1 cellular context compared by ENCODE assay signal in genomic region chr11:65180877-65181568, GRCh38.
TF ChIP-seq lines count a peak whose summit lies in the region.

No MANE protein-coding gene starts in this region.

TF ChIP-seq in HepG2, 621 proteins besides CTCF, POLR2A, EP300 and RAD21 (continued from another document and continues in another):
- 0 out of 2 replicates have a peak, but pooled peaks have one; percentile 43 for TF ChIP-seq ZBTB4 (CRISPR knock-in tag; IDR thresholded peaks at IDR 0.05; ENCODE audit: borderline replicate concordance)
- TF ChIP-seq KMT2A (CRISPR knock-in tag; IDR thresholded peaks at IDR 0.05), result no peak
- TF ChIP-seq HINFP (CRISPR knock-in tag; IDR thresholded peaks at IDR 0.05; ENCODE audit: low read depth), result no peak
- no peak for TF ChIP-seq ZNF780A (CRISPR knock-in tag; IDR thresholded peaks at IDR 0.05)
- peak; percentile 25; the same call in 1 of the 2 replicates for TF ChIP-seq FOSL2 (CRISPR knock-in tag; IDR thresholded peaks at IDR 0.05)
- TF ChIP-seq REL (CRISPR knock-in tag; conservative IDR thresholded peaks at IDR 0.05), result no peak
- no peak for TF ChIP-seq DMTF1 (CRISPR knock-in tag; IDR thresholded peaks at IDR 0.05)
- TF ChIP-seq KLF15 (CRISPR knock-in tag; IDR thresholded peaks at IDR 0.05; ENCODE audit: borderline replicate concordance), result no peak
- no peak for TF ChIP-seq ZNF207 (IDR thresholded peaks at IDR 0.05; ENCODE audit: borderline replicate concordance)
- TF ChIP-seq ETV5 (CRISPR knock-in tag; IDR thresholded peaks at IDR 0.05; ENCODE audit: borderline replicate concordance), result no peak
- peak; percentile 71; the same call in 1 of the 2 replicates for TF ChIP-seq ZGPAT (CRISPR knock-in tag; IDR thresholded peaks at IDR 0.05)
- peak; percentile 78 for TF ChIP-seq GABPB1 (CRISPR knock-in tag; IDR thresholded peaks at IDR 0.05)
- TF ChIP-seq TBX2 (CRISPR knock-in tag; IDR thresholded peaks at IDR 0.05; ENCODE audit: borderline replicate concordance), result peak; percentile 19; the same call in 1 of the 2 replicates
- TF ChIP-seq KLF11 (CRISPR knock-in tag; IDR thresholded peaks at IDR 0.05), result no peak
- TF ChIP-seq ZNF547 (CRISPR knock-in tag; IDR thresholded peaks at IDR 0.05), result peak; percentile 27; the same call in 1 of the 2 replicates
- peak; percentile 74 for TF ChIP-seq KDM2A (CRISPR knock-in tag; IDR thresholded peaks at IDR 0.05; ENCODE audit: borderline replicate concordance, low read depth)
- 0 out of 2 replicates have a peak, but pooled peaks have one; percentile 52 for TF ChIP-seq MED13 (CRISPR knock-in tag; IDR thresholded peaks at IDR 0.05)
- no peak for TF ChIP-seq ZNF644 (CRISPR knock-in tag; IDR thresholded peaks at IDR 0.05; ENCODE audit: low read depth)
- peak; percentile 38; the same call in 1 of the 2 replicates for TF ChIP-seq HIC2 (CRISPR knock-in tag; IDR thresholded peaks at IDR 0.05; ENCODE audit: low read depth)
- TF ChIP-seq ZNF224 (CRISPR knock-in tag; IDR thresholded peaks at IDR 0.05), result no peak
- 0 out of 2 replicates have a peak, but pooled peaks have one; percentile 46 for TF ChIP-seq ZNF501 (CRISPR knock-in tag; IDR thresholded peaks at IDR 0.05)
- no peak for TF ChIP-seq TARDBP (CRISPR knock-in tag; IDR thresholded peaks at IDR 0.05)
- TF ChIP-seq HMG20B (CRISPR knock-in tag; conservative IDR thresholded peaks at IDR 0.05), result no peak
- TF ChIP-seq ZNF460 (CRISPR knock-in tag; IDR thresholded peaks at IDR 0.05; ENCODE audit: borderline replicate concordance), result no peak; the same call in 1 of the 2 replicates
- TF ChIP-seq NFAT5 (CRISPR knock-in tag; IDR thresholded peaks at IDR 0.05), result no peak; the same call in 1 of the 2 replicates
- no peak for TF ChIP-seq FOXJ3 (CRISPR knock-in tag; IDR thresholded peaks at IDR 0.05; ENCODE audit: borderline replicate concordance)
- 0 out of 2 replicates have a peak, but pooled peaks have one; percentile 47 for TF ChIP-seq ATF6 (CRISPR knock-in tag; conservative IDR thresholded peaks at IDR 0.05)
- TF ChIP-seq NFIB (CRISPR knock-in tag; IDR thresholded peaks at IDR 0.05; ENCODE audit: borderline replicate concordance), result no peak
- no peak for TF ChIP-seq TBL1XR1 (IDR thresholded peaks at IDR 0.05; ENCODE audit: borderline replicate concordance, low read length, partially characterized antibody)
- peak; percentile 61; the same call in 1 of the 2 replicates for TF ChIP-seq ZNF598 (CRISPR knock-in tag; IDR thresholded peaks at IDR 0.05; ENCODE audit: borderline replicate concordance)
- TF ChIP-seq ZNF782 (CRISPR knock-in tag; IDR thresholded peaks at IDR 0.05; ENCODE audit: borderline replicate concordance), result no peak
- TF ChIP-seq ZFY (CRISPR knock-in tag; IDR thresholded peaks at IDR 0.05), result peak; percentile 63
- 0 out of 2 replicates have a peak, but pooled peaks have one; percentile 38 for TF ChIP-seq ZNF605 (CRISPR knock-in tag; IDR thresholded peaks at IDR 0.05)
- 0 out of 2 replicates have a peak, but pooled peaks have one; percentile 44 for TF ChIP-seq RCOR2 (CRISPR knock-in tag; IDR thresholded peaks at IDR 0.05)
- no peak for TF ChIP-seq HDAC6 (IDR thresholded peaks at IDR 0.05; ENCODE audit: low read depth, low read length)
- TF ChIP-seq ZFP90 (CRISPR knock-in tag; IDR thresholded peaks at IDR 0.05; ENCODE audit: borderline replicate concordance), result peak; percentile 84; the same call in 1 of the 2 replicates
- TF ChIP-seq THRA (CRISPR knock-in tag; IDR thresholded peaks at IDR 0.05; ENCODE audit: borderline replicate concordance), result no peak
- no peak; the same call in 1 of the 2 replicates for TF ChIP-seq THAP8 (CRISPR knock-in tag; IDR thresholded peaks at IDR 0.05; ENCODE audit: borderline replicate concordance)
- TF ChIP-seq ZNF558 (CRISPR knock-in tag; IDR thresholded peaks at IDR 0.05; ENCODE audit: borderline replicate concordance), result no peak
- peak; percentile 44; the same call in 1 of the 2 replicates for TF ChIP-seq ZNF619 (CRISPR knock-in tag; IDR thresholded peaks at IDR 0.05)
- TF ChIP-seq HHEX (CRISPR knock-in tag; IDR thresholded peaks at IDR 0.05), result no peak
- 0 out of 2 replicates have a peak, but pooled peaks have one; percentile 33 for TF ChIP-seq ZNF12 (CRISPR knock-in tag; IDR thresholded peaks at IDR 0.05)
